In the genomic region with DNA sequence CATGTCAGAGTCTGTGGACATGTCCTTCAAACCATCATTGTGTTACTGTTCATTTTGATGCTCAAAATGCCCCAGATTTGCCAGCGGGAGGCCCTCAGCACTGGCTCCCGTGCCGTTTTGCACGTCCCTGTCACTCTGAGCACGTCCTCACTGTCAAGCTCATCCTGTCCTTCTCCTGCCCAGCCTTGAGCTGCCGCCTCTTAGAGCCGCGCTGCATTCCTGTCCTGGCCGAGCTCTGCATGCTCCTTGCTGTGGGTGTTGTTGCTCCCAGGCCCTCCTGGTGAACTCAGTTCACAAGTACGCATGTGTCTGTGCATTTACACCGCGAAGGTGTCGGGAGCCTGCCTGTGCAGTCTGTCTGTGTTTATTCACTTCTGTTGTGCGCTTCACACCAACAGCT, we compare ENCODE assay signal across 25 cellular contexts.
"Had no signal": no experiment of that assay in that cellular context is flagged by ENCODE, and none has a peak within 500 bp of the region (broad histone marks: within the 10 kb centered on the region; RNA-seq: fewer than 3 reads in every experiment).

No MANE protein-coding gene starts in this region.

- H3K9me3 Mint-ChIP-seq: activated B cell treated with CpG ODN at 0.5 μM for 24 hours; activated naive CD4-positive, alpha-beta T cell treated with anti-CD3 and anti-CD28 coated beads, Interleukin-2, amount 50 U/mL, for 24 hours; activated naive CD8-positive, alpha-beta T cell treated with anti-CD3 and anti-CD28 coated beads, Interleukin-2, amount 50 U/mL, for 24 hours; activated T-helper 2 cell treated with anti-CD3 and anti-CD28 coated beads, Interferon-gamma antibody, Interleukin-2, Interleukin-4, amounts not matched to agents 10 μg/mL and 5 μg/mL and 100 μg/mL, durations not matched to agents 14 hours and 24 hours and 36 hours; nephron progenitor cell had no signal

- H3K27me3 Mint-ChIP-seq: activated B cell treated with CpG ODN at 0.5 μM for 24 hours; activated naive CD4-positive, alpha-beta T cell treated with anti-CD3 and anti-CD28 coated beads, Interleukin-2, amount 50 U/mL, for 24 hours; activated naive CD8-positive, alpha-beta T cell treated with anti-CD3 and anti-CD28 coated beads, Interleukin-2, amount 50 U/mL, for 24 hours had no signal

- DNase-seq: activated B cell treated with CpG ODN at 0.5 μM for 24 hours; activated CD8-positive, alpha-beta memory T cell treated with anti-CD3 and anti-CD28 coated beads, Interleukin-2, amount 10 ng/mL, durations not matched to agents 7 days and 5 days; activated CD8-positive, alpha-beta T cell treated with anti-CD3 and anti-CD28 coated beads, Interleukin-2, amount 10 ng/mL, durations not matched to agents 7 days and 5 days; activated naive CD8-positive, alpha-beta T cell treated with anti-CD3 and anti-CD28 coated beads, Interleukin-2, amount 50 U/mL, for 24 hours; activated T-cell treated with anti-CD3 and anti-CD28 coated beads, Interleukin-2, amount 50 U/mL, for 48 hours; amygdala; dermis blood vessel endothelial cell; effector CD4-positive, alpha-beta T cell; esophagus squamous epithelium; foreskin melanocyte; mammary epithelial cell; nephron progenitor cell; nucleus accumbens; stimulated activated CD4-positive, alpha-beta T cell treated with anti-CD3 and anti-CD28 coated beads, Interleukin-15, amount 100 ng/mL, for 24 hours; stimulated activated CD4-positive, alpha-beta T cell treated with anti-CD3 and anti-CD28 coated beads, Interleukin-2, amount 100 ng/mL, for 24 hours; stimulated activated naive CD4-positive, alpha-beta T cell; T-helper 2 cell; tibial artery had no signal

- H3K9me3 ChIP-seq: breast epithelium, esophagus squamous epithelium, pancreas, psoas muscle, suprapubic skin, tibial artery had no signal

- ATAC-seq: activated CD8-positive, alpha-beta memory T cell treated with anti-CD3 and anti-CD28 coated beads, Interleukin-2, amount 10 ng/mL, durations not matched to agents 7 days and 5 days; activated CD8-positive, alpha-beta T cell treated with anti-CD3 and anti-CD28 coated beads, Interleukin-2, amount 10 ng/mL, durations not matched to agents 7 days and 5 days; activated naive CD8-positive, alpha-beta T cell treated with anti-CD3 and anti-CD28 coated beads, Interleukin-2, amount 50 U/mL, for 24 hours had no signal

- H3K27ac Mint-ChIP-seq: activated B cell treated with CpG ODN at 0.5 μM for 24 hours; activated CD8-positive, alpha-beta memory T cell treated with anti-CD3 and anti-CD28 coated beads, Interleukin-2, amount 10 ng/mL, durations not matched to agents 7 days and 5 days; activated CD8-positive, alpha-beta T cell treated with anti-CD3 and anti-CD28 coated beads, Interleukin-2, amount 10 ng/mL, durations not matched to agents 7 days and 5 days; activated naive CD4-positive, alpha-beta T cell treated with anti-CD3 and anti-CD28 coated beads, Interleukin-2, amount 50 U/mL, for 24 hours; activated naive CD8-positive, alpha-beta T cell treated with anti-CD3 and anti-CD28 coated beads, Interleukin-2, amount 50 U/mL, for 24 hours; activated T-helper 2 cell treated with anti-CD3 and anti-CD28 coated beads, Interferon-gamma antibody, Interleukin-2, Interleukin-4, amounts not matched to agents 10 μg/mL and 5 μg/mL and 100 μg/mL, durations not matched to agents 14 hours and 24 hours and 36 hours; nephron progenitor cell had no signal

- H3K36me3 ChIP-seq: breast epithelium, esophagus squamous epithelium, suprapubic skin, tibial artery had no signal

- H3K36me3 Mint-ChIP-seq: activated CD8-positive, alpha-beta memory T cell treated with anti-CD3 and anti-CD28 coated beads, Interleukin-2, amount 10 ng/mL, durations not matched to agents 7 days and 5 days; activated naive CD4-positive, alpha-beta T cell treated with anti-CD3 and anti-CD28 coated beads, Interleukin-2, amount 50 U/mL, for 24 hours had no signal

- H3K4me3 ChIP-seq: breast epithelium, esophagus squamous epithelium, pancreas, psoas muscle, suprapubic skin, tibial artery had no signal

- H3K27ac ChIP-seq: breast epithelium, epithelial cell of prostate, esophagus squamous epithelium, psoas muscle, suprapubic skin, tibial artery had no signal

- H3K4me3 Mint-ChIP-seq: activated B cell treated with CpG ODN at 0.5 μM for 24 hours; activated CD8-positive, alpha-beta memory T cell treated with anti-CD3 and anti-CD28 coated beads, Interleukin-2, amount 10 ng/mL, durations not matched to agents 7 days and 5 days; activated CD8-positive, alpha-beta T cell treated with anti-CD3 and anti-CD28 coated beads, Interleukin-2, amount 10 ng/mL, durations not matched to agents 7 days and 5 days; activated naive CD4-positive, alpha-beta T cell treated with anti-CD3 and anti-CD28 coated beads, Interleukin-2, amount 50 U/mL, for 24 hours; activated naive CD8-positive, alpha-beta T cell treated with anti-CD3 and anti-CD28 coated beads, Interleukin-2, amount 50 U/mL, for 24 hours; nephron progenitor cell had no signal

- H3K4me1 ChIP-seq: breast epithelium, tibial artery had no signal

- H3K4me1 Mint-ChIP-seq: activated B cell treated with CpG ODN at 0.5 μM for 24 hours; activated CD8-positive, alpha-beta memory T cell treated with anti-CD3 and anti-CD28 coated beads, Interleukin-2, amount 10 ng/mL, durations not matched to agents 7 days and 5 days; activated naive CD4-positive, alpha-beta T cell treated with anti-CD3 and anti-CD28 coated beads, Interleukin-2, amount 50 U/mL, for 24 hours; activated naive CD8-positive, alpha-beta T cell treated with anti-CD3 and anti-CD28 coated beads, Interleukin-2, amount 50 U/mL, for 24 hours had no signal

- H3K27me3 ChIP-seq: breast epithelium, esophagus squamous epithelium, pancreas, suprapubic skin, tibial artery had no signal
